8 cellular contexts compared by ENCODE assay signal in the genomic region with DNA sequence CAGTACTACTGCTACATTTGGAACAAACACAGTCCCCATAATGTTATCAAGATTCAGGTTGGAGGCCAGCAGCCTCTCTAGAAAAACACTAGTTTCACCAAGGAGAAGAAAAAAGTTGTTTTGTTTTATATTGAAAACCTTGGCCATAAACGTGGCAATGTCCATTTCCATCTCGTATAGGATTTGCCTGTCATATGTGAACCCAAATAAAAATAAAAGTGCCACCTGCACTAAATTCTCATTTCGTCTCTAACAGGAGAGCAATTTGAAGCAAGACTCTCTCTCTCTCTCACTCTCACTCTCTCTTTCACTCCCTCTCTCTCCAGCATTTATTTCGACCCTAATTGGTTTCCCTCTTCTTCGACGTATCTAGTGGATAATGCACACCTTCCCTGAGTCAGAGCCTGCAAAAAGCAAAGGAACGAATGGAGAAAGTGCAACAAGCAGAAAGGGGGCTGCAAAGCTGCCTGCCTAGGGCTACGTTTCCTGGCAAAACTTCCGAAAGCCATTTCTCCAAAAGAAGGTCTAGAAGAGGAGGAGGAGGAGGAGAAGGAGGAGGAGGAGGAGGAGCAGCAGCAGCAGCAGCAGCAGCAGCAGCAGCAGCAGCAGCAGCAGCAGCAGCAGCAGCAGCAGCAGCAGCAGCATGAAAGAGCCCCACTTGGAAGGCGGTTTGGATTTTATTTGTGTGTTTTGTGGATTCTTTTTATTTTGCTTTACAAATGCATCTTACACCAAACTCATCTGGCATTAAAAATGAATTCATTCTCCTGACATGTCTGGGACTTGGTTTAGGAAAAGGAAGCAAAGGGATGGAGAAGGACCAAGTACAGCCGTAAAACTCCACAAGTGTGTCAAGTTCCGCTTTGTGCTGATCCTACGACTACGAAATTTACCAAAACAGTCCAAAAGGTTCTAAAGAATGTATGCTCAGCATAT. TPM values are rescaled to one million over a fixed set of nuclear protein-coding genes. Genes with fewer than 3 reads are reported as not detected.
DNase-seq lines count a peak whose midpoint lies in the region; ATAC-seq and TF ChIP-seq lines count a peak whose summit lies in the region.

No MANE protein-coding gene starts in this region.

- H3K4me3 ChIP-seq in brain microvascular endothelial cell (ENCODE audit: low read depth, low read length) = peak overlapping the region; percentile 59
- peak overlapping the region; percentile 26 for H3K4me3 ChIP-seq in mesendoderm (ENCODE audit: low read length)
- peak overlapping the region; percentile 72 to 77 for H3K4me3 ChIP-seq in vagina
- no peak overlapping the region for H3K4me3 ChIP-seq in mucosa of descending colon

- H3K9me3 ChIP-seq in vagina = no peaks in the 10 kb centered on the region
- H3K9me3 ChIP-seq in mucosa of descending colon = no peaks in the 10 kb centered on the region

- peak overlapping the region; percentile 62 for H3K4me2 ChIP-seq in mesendoderm (ENCODE audit: low read length)

- in situ Hi-C loops in brain microvascular endothelial cell (cut with HindIII; ENCODE audit: low pct_ligation_motif_present, low sequenced_read_pairs) = no loop called here

- no peak overlapping the region for H3K4ac ChIP-seq in mesendoderm (ENCODE audit: low read depth, low read length)

- no peak overlapping the region for H2AK5ac ChIP-seq in mesendoderm (ENCODE audit: low read length)

- intact Hi-C loops in vagina (cut with DNase I) (loop anchor here (2.0 to 10.0 kb wide), 3 partner anchors 163 to 341 kb away; no protein-coding TSS in a partner anchor), mucosa of descending colon (cut with DNase I, micrococcal nuclease) (loop anchor here (10.0 kb wide), 1 partner anchor 161 kb away; no protein-coding TSS in a partner anchor)

- H3K4me1 ChIP-seq in mesendoderm (ENCODE audit: control insufficient read depth, low read depth, low read length) (peaks cover 4% of the 10 kb centered on the region), vagina (peaks cover 60% of the 10 kb centered on the region), mucosa of descending colon (ENCODE audit: low read depth) (no peaks in the 10 kb centered on the region)

- no CpG with 5 or more reads among the region's 14 CpGs for WGBS in mesendoderm (ENCODE audit: extremely low coverage, insufficient coverage, low lambda C conversion rate)

- TF ChIP-seq CTCF in brain microvascular endothelial cell (IDR thresholded peaks at IDR 0.05; ENCODE audit: low read depth, low read length, missing control alignments) (no peak), vagina (IDR thresholded peaks at IDR 0.05) (no peak), mucosa of descending colon (IDR thresholded peaks at IDR 0.05) (no peak)

- peak overlapping the region; percentile 69 for H3K9ac ChIP-seq in mesendoderm (ENCODE audit: low read length)

- TF ChIP-seq POLR2A in vagina (IDR thresholded peaks at IDR 0.05) = no peak

- no peak overlapping the region for H4K8ac ChIP-seq in mesendoderm (ENCODE audit: low read depth, low read length)

- peaks cover 42% of the 10 kb centered on the region for H3K79me2 ChIP-seq in mesendoderm (ENCODE audit: control insufficient read depth, insufficient read depth, low read length)

- peak overlapping the region; percentile 22 for H2BK5ac ChIP-seq in mesendoderm (ENCODE audit: low read length)

- no peak overlapping the region for H3K23ac ChIP-seq in mesendoderm (ENCODE audit: low read length)

- peaks cover 2% of the 10 kb centered on the region for H3K79me1 ChIP-seq in mesendoderm (ENCODE audit: low read length)

- H3K27me3 ChIP-seq in brain microvascular endothelial cell (replicated peaks) = no peaks in the 10 kb centered on the region
- no peaks in the 10 kb centered on the region for H3K27me3 ChIP-seq in mesendoderm (ENCODE audit: insufficient read depth, low read length, poor library complexity)
- no peaks in the 10 kb centered on the region for H3K27me3 ChIP-seq in vagina

- H3K27ac ChIP-seq in brain microvascular endothelial cell (no peak overlapping the region), mesendoderm (ENCODE audit: low read depth, low read length) (peak overlapping the region; percentile 2), vagina (peak overlapping the region; percentile 97)

- H3K56ac ChIP-seq in mesendoderm (ENCODE audit: low read length) = peak overlapping the region; percentile 85

- no peaks in the 10 kb centered on the region for H3K36me3 ChIP-seq in brain microvascular endothelial cell (replicated peaks)
- H3K36me3 ChIP-seq in mesendoderm (ENCODE audit: control insufficient read depth, insufficient read depth, low read length) = no peaks in the 10 kb centered on the region
- H3K36me3 ChIP-seq in vagina = no peaks in the 10 kb centered on the region
- H3K36me3 ChIP-seq in mucosa of descending colon (ENCODE audit: low read depth) = no peaks in the 10 kb centered on the region

- H3K18ac ChIP-seq in mesendoderm (ENCODE audit: low read length) = peak overlapping the region; percentile 68

- H2BK120ac ChIP-seq in mesendoderm (ENCODE audit: low read depth, low read length) = no peak overlapping the region

- H2BK15ac ChIP-seq in mesendoderm (replicated peaks; ENCODE audit: low read depth) = no peak overlapping the region

- no peak for ATAC-seq in mucosa of descending colon

- no peak overlapping the region for H4K5ac ChIP-seq in mesendoderm (ENCODE audit: low read length)

- DNase-seq in A172 (ENCODE audit: low spot score) (peak; percentile 13), HT1080 (ENCODE audit: low read depth) (peak; percentile 10), brain microvascular endothelial cell (no peak), mesendoderm (peak; percentile 60), vagina (ENCODE audit: extremely low spot score in 2 of 2) (no peak), mucosa of descending colon (no peak), COR-L47 (lab: John Stamatoyannopoulos, UW) (no peak)
- no peak for DNase-seq in NK-92 treated with Interleukin-12 subunit alpha and Interleukin-12 subunit beta, amount 100 ng/mL, for 24 hours (lab: John Stamatoyannopoulos, UW)

RNA-seq across cellular contexts. Expression of a gene that starts 2.1 kb away (rescaled TPM):
- 55.0 and 100.0 TPM in 2 replicates for total RNA-seq in A172 (2014; rRNA removed; shearing (Covaris generic))
- total RNA-seq in HT1080 (2014; rRNA removed; shearing (Covaris generic)) = 11.5 and 14.7 TPM in 2 replicates
- polyA plus RNA-seq in HT1080 (2015; cell fraction: cytosol; rRNA removed) = 5.3 and 6.0 TPM in 2 replicates
- polyA plus RNA-seq in HT1080 (2015; cell fraction: nucleus; rRNA removed) = 14.3 and 15.4 TPM in 2 replicates
- polyA plus RNA-seq in mesendoderm (2013, experiment 1 of 2) = 76.2 TPM
- 77.5 TPM for polyA plus RNA-seq in mesendoderm (2013, experiment 2 of 2)
- total RNA-seq in vagina (105 TPM), mucosa of descending colon (10 to 100 TPM; 20.7 to 88.2 (median 24.6) TPM)

Comparison
In these comparisons a context has a peak if more than half of its experiments do, and no peak if none do; other contexts are left out.
1. DNase-seq: peak in A172 (single experiment), HT1080 (single experiment) and mesendoderm (single experiment); none in brain microvascular endothelial cell (single experiment), vagina (0 of 2), mucosa of descending colon (0 of 3), COR-L47 (single experiment) and NK-92 treated with Interleukin-12 subunit alpha and Interleukin-12 subunit beta, amount 100 ng/mL, for 24 hours (single experiment).